8 cellular contexts compared by ENCODE assay signal in genomic region chr4:38867478-38868054, GRCh38. TPM values are rescaled to one million over a fixed set of nuclear protein-coding genes. Genes with fewer than 3 reads are reported as not detected.
A peak's percentile ranks its signal among the peaks of the same experiment; 100 is the strongest.
DNase-seq lines count a peak whose midpoint lies in the region; TF ChIP-seq lines count a peak whose summit lies in the region.

Gene FAM114A1 (plus strand): TSS chr4:38867806. CDS start chr4:38878079, 10,273 bp downstream.

- no peak within 1 kb of the TSS for H3K27ac Mint-ChIP-seq in activated T-cell treated with anti-CD3 and anti-CD28 coated beads, Interleukin-2, amount 50 U/mL, for 24 hours

- TF ChIP-seq POLR2A in esophagus squamous epithelium (IDR thresholded peaks at IDR 0.05): peak in 2 of 4 donors; percentile 40 to 48

- peaks cover 14% of the 10 kb centered on the region for H3K4me1 Mint-ChIP-seq in activated T-cell treated with anti-CD3 and anti-CD28 coated beads, Interleukin-2, amount 50 U/mL, for 24 hours (ENCODE audit: low read depth)

- H3K4me1 ChIP-seq in esophagus squamous epithelium (peaks cover 6 to 53% (median 28%) of the 10 kb centered on the region in 3 donors), mononuclear cell (ENCODE audit: insufficient read depth, low read length) (peaks cover 21% of the 10 kb centered on the region), thymus (ENCODE audit: control insufficient read depth, insufficient read depth, low read length) (no peaks in the 10 kb centered on the region)

- H3K4me3 ChIP-seq in HFF-Myc (replicated peaks; ENCODE audit: low read depth, low read length) (peak within 1 kb of the TSS; percentile 77), esophagus squamous epithelium (peak within 1 kb of the TSS; percentile 58 to 92 (median 83)), mononuclear cell (ENCODE audit: low read length) (peak within 1 kb of the TSS; percentile 37), thymus (ENCODE audit: low read length) (peak within 1 kb of the TSS; percentile 49)

- H3K4me3 Mint-ChIP-seq in activated T-cell treated with anti-CD3 and anti-CD28 coated beads, Interleukin-2, amount 50 U/mL, for 24 hours: peak within 1 kb of the TSS; percentile 68

- peaks cover 22% of the 10 kb centered on the region for H3K27me3 Mint-ChIP-seq in activated T-cell treated with anti-CD3 and anti-CD28 coated beads, Interleukin-2, amount 50 U/mL, for 24 hours

- intact Hi-C loops in esophagus squamous epithelium (cut with DNase I): loop anchor here (10.0 kb wide), 1 partner anchor 103 kb away; no protein-coding TSS in a partner anchor

- no peaks in the 10 kb centered on the region for H3K9me3 ChIP-seq in esophagus squamous epithelium
- no peaks in the 10 kb centered on the region for H3K9me3 ChIP-seq in mononuclear cell (ENCODE audit: low read depth, low read length)
- H3K9me3 ChIP-seq in thymus (ENCODE audit: control insufficient read depth): no peaks in the 10 kb centered on the region

- no peaks in the 10 kb centered on the region for H3K9me3 Mint-ChIP-seq in activated T-cell treated with anti-CD3 and anti-CD28 coated beads, Interleukin-2, amount 50 U/mL, for 24 hours

- H3K36me3 ChIP-seq in esophagus squamous epithelium (peaks cover 0 to 12% (median 0%) of the 10 kb centered on the region in 3 donors), thymus (ENCODE audit: control insufficient read depth, insufficient read depth) (no peaks in the 10 kb centered on the region)

- TF ChIP-seq CTCF in HFF-Myc (IDR thresholded peaks at IDR 0.05; ENCODE audit: low read depth, low read length, missing control alignments): no peak
- TF ChIP-seq CTCF in esophagus squamous epithelium (IDR thresholded peaks at IDR 0.05): no peak

- H3K36me3 Mint-ChIP-seq in activated T-cell treated with anti-CD3 and anti-CD28 coated beads, Interleukin-2, amount 50 U/mL, for 24 hours (ENCODE audit: low read depth): no peaks in the 10 kb centered on the region

- DNase-seq in stimulated activated CD4-positive, alpha-beta T cell treated with anti-CD3 and anti-CD28 coated beads, Interleukin-2, amount 100 ng/mL, for 24 hours: peak; percentile 35 to 50
- DNase-seq in stimulated activated CD4-positive, alpha-beta T cell treated with anti-CD3 and anti-CD28 coated beads, Interleukin-1b, Interleukin-23, amount 100 ng/mL, for 48 hours: no peak
- DNase-seq in HFF-Myc (ENCODE audit: extremely low read depth, low read depth) (no peak), NCI-H1092 (lab: John Stamatoyannopoulos, UW) (peak; percentile 15), esophagus squamous epithelium (lab: John Stamatoyannopoulos, UW) (no peak)
- peak; percentile 58 for DNase-seq in activated T-cell treated with anti-CD3 and anti-CD28 coated beads, Interleukin-2, amount 50 U/mL, for 24 hours

- no peaks in the 10 kb centered on the region for H3K27me3 ChIP-seq in esophagus squamous epithelium
- H3K27me3 ChIP-seq in mononuclear cell (ENCODE audit: insufficient read depth, low read length): no peaks in the 10 kb centered on the region
- H3K27me3 ChIP-seq in thymus (ENCODE audit: control insufficient read depth, insufficient read depth): peaks cover 4% of the 10 kb centered on the region

- H3K27ac ChIP-seq in esophagus squamous epithelium: peak within 1 kb of the TSS; percentile 87 to 98 (median 97)
- peak within 1 kb of the TSS; percentile 52 for H3K27ac ChIP-seq in thymus (ENCODE audit: low read depth)

- WGBS in esophagus squamous epithelium, 2 donors: 0% methylated on average over 1 to 2 of the region's 66 CpGs
- WGBS in thymus: 6% methylated on average over 66 of the region's 66 CpGs

RNA-seq across cellular contexts. Expression of gene FAM114A1, which starts in this region (rescaled TPM):
- 10 to 100 TPM; 36.7 to 80.9 (median 69.2) TPM for total RNA-seq in esophagus squamous epithelium
- total RNA-seq in mononuclear cell: 2.2 TPM
- 7.3 TPM for polyA plus RNA-seq in thymus

Comparison
In these comparisons a context has a peak if more than half of its experiments do, and no peak if none do; other contexts are left out.
1. RNA of gene FAM114A1 (total RNA-seq): 36.7 to 80.9 TPM in esophagus squamous epithelium; 2.2 TPM in mononuclear cell (single experiment); every median in the first group is over 10 times any median in the second.
2. DNase-seq: peak in stimulated activated CD4-positive, alpha-beta T cell treated with anti-CD3 and anti-CD28 coated beads, Interleukin-2, amount 100 ng/mL, for 24 hours (2 of 2), NCI-H1092 (single experiment) and activated T-cell treated with anti-CD3 and anti-CD28 coated beads, Interleukin-2, amount 50 U/mL, for 24 hours (single experiment); none in stimulated activated CD4-positive, alpha-beta T cell treated with anti-CD3 and anti-CD28 coated beads, Interleukin-1b, Interleukin-23, amount 100 ng/mL, for 48 hours (single experiment), HFF-Myc (single experiment) and esophagus squamous epithelium (single experiment).
3. Peak in every context shown above with its lines, with median percentiles within 50 percentile points of each other: H3K4me3 ChIP-seq.